In the genomic region with DNA sequence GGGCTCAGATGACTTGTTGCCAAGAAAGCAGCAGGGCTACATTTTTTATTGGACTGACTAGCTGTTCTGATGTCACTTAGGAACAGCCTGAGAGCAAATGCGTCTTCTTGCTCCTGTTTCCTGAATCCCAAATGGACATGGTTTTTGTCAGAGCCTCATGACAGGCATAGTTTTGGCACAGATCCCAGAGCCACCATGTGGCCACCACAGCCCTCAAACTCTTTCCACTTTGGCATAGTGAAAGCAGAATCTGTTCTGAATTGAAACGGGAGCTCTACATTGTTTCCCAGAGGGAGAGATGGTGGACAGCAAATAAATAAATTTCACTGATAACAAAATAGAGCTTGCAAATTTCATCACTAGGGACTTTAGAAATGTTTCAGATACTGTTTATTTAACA, we compare ENCODE assay signal across 9 cellular contexts.
DNase-seq lines count a peak whose midpoint lies in the region; ATAC-seq and TF ChIP-seq lines count a peak whose summit lies in the region.
"Had no signal": no experiment of that assay in that cellular context is flagged by ENCODE, and none has a peak within 500 bp of the region (broad histone marks: within the 10 kb centered on the region; RNA-seq: fewer than 3 reads in every experiment).

No MANE protein-coding gene starts in this region.

- H3K4me1 ChIP-seq in spleen: no peaks in the 10 kb centered on the region

- 24 to 45% (median 38%) methylated on average over 2 of the region's 2 CpGs for WGBS in spleen, 5 donors

- H3K27ac ChIP-seq in spleen: no peak overlapping the region

- no peak for TF ChIP-seq POLR2A in spleen (IDR thresholded peaks at IDR 0.05)

- in situ Hi-C loops in astrocyte of the spinal cord (cut with HindIII; ENCODE audit: low sequenced_read_pairs): no loop called here

- DNase-seq in GM04504 (ENCODE audit: low read depth) (peak; percentile 20), NCI-H2171 treated with DMSO at 0.1 percent for 48 hours (lab: John Stamatoyannopoulos, UW) (peak; percentile 96), astrocyte of the spinal cord (ENCODE audit: low read depth, low spot score) (peak; percentile 1), midbrain (lab: John Stamatoyannopoulos, UW) (peak; percentile 87), spleen (no peak), AML-193 (lab: John Stamatoyannopoulos, UW) (no peak)
- no peak for DNase-seq in activated naive CD4-positive, alpha-beta T cell treated with Interleukin-2 at 50 U/mL for 16 hours
- DNase-seq: KBM-7 had no signal

- TF ChIP-seq CTCF in astrocyte of the spinal cord (IDR thresholded peaks at IDR 0.05; ENCODE audit: low read depth, low read length): no peak
- no peak for TF ChIP-seq CTCF in spleen (IDR thresholded peaks at IDR 0.05 in 8 of 11, conservative IDR thresholded peaks at IDR 0.05 in 3 of 11)

- intact Hi-C loops in spleen (cut with DNase I; ENCODE audit: low total_unique reads): no loop called here

- H3K36me3 ChIP-seq in spleen: no peaks in the 10 kb centered on the region

- H3K9me3 ChIP-seq in spleen: no peaks in the 10 kb centered on the region

- ATAC-seq in HG03457 (IDR thresholded peaks at IDR 0.05; ENCODE audit: unreplicated experiment): no peak

- no peak overlapping the region for H3K4me3 ChIP-seq in astrocyte of the spinal cord (ENCODE audit: low read depth, low read length)
- no peak overlapping the region for H3K4me3 ChIP-seq in spleen

- no peaks in the 10 kb centered on the region for H3K27me3 ChIP-seq in spleen (replicated peaks in 1 of 7)

Comparison
In these comparisons a context has a peak if more than half of its experiments do, and no peak if none do; other contexts are left out.
1. DNase-seq: peak in GM04504 (single experiment), NCI-H2171 treated with DMSO at 0.1 percent for 48 hours (single experiment), astrocyte of the spinal cord (single experiment) and midbrain (single experiment); none in spleen (single experiment), activated naive CD4-positive, alpha-beta T cell treated with Interleukin-2 at 50 U/mL for 16 hours (single experiment) and AML-193 (0 of 2).